In genomic region chr13:28493740-28494536, GRCh38 we compare ENCODE assay signal across 8 cellular contexts. TPM values are rescaled to one million over a fixed set of nuclear protein-coding genes. Genes with fewer than 3 reads are reported as not detected.
DNase-seq lines count a peak whose midpoint lies in the region; ATAC-seq and TF ChIP-seq lines count a peak whose summit lies in the region.

No MANE protein-coding gene starts in this region.

- peak overlapping the region; percentile 67; the same call in 1 of the 2 replicates for H3K4me3 ChIP-seq in GM08714 (ENCODE audit: low read length)
- peak overlapping the region; percentile 49 for H3K4me3 ChIP-seq in SJSA1
- H3K4me3 ChIP-seq in sigmoid colon: peak overlapping the region; percentile 21 to 56 (median 47)

- ATAC-seq in foreskin keratinocyte (peak; percentile 26), GM18858 (IDR thresholded peaks at IDR 0.05; ENCODE audit: unreplicated experiment) (no peak), HG03039 (IDR thresholded peaks at IDR 0.05; ENCODE audit: unreplicated experiment) (no peak)

- H3K4me1 ChIP-seq in SJSA1 (replicated peaks) (peaks cover 30% of the 10 kb centered on the region), foreskin keratinocyte (no peaks in the 10 kb centered on the region), sigmoid colon (peaks cover 0 to 25% (median 23%) of the 10 kb centered on the region in 4 donors)

- TF ChIP-seq CTCF in foreskin keratinocyte (conservative IDR thresholded peaks at IDR 0.05): no peak
- TF ChIP-seq CTCF in sigmoid colon (IDR thresholded peaks at IDR 0.05): no peak

- no peak for TF ChIP-seq POLR2A in sigmoid colon (IDR thresholded peaks at IDR 0.05)

- H3K9me3 ChIP-seq in SJSA1 (replicated peaks) (no peaks in the 10 kb centered on the region), sigmoid colon (no peaks in the 10 kb centered on the region)

- H3K27me3 ChIP-seq in SJSA1 (replicated peaks) (peaks cover 39% of the 10 kb centered on the region), foreskin keratinocyte (peaks cover 91% of the 10 kb centered on the region), sigmoid colon (peaks cover 29 to 78% (median 48%) of the 10 kb centered on the region in 3 donors)

- no peak for TF ChIP-seq EP300 in sigmoid colon (IDR thresholded peaks at IDR 0.05)

- 2 to 6% methylated on average over 64 of the region's 64 CpGs for WGBS in sigmoid colon, 2 donors

- H3K36me3 ChIP-seq in SJSA1: no peaks in the 10 kb centered on the region
- H3K36me3 ChIP-seq in sigmoid colon: no peaks in the 10 kb centered on the region

- DNase-seq in SJSA1 (ENCODE audit: low read depth in 1 of 2, low spot score in 2 of 2): peak in 1 of 2 experiments; percentile 5
- DNase-seq in foreskin keratinocyte: no peak
- DNase-seq in sigmoid colon: no peak
- DNase-seq in DMS153 (lab: John Stamatoyannopoulos, UW): no peak
- no peak for DNase-seq in ACHN

- intact Hi-C loops in sigmoid colon (cut with DNase I): no loop called here

- in situ Hi-C loops in ACHN (cut with HindIII; ENCODE audit: low pct_ligation_motif_present, low pct_unique_long_range_greater_than_20kb, low sequenced_read_pairs): no loop called here

- no peak overlapping the region for H3K27ac ChIP-seq in SJSA1
- no peak overlapping the region for H3K27ac ChIP-seq in foreskin keratinocyte
- H3K27ac ChIP-seq in sigmoid colon: peak overlapping the region; percentile 27 to 63 (median 42)

RNA-seq across cellular contexts. Expression of gene FLT1, which starts 1.0 kb away (rescaled TPM):
- 1.6 and 3.8 TPM in 2 replicates for total RNA-seq in SJSA1 (2014; rRNA removed; shearing (Covaris generic))
- total RNA-seq in foreskin keratinocyte (not detected in 2 replicates), sigmoid colon (10 to 100 TPM in 1 of 4 donors, 1 to 10 TPM in 3; 5.7 to 18.3 (median 7.5) TPM)
- polyA plus RNA-seq in foreskin keratinocyte (not detected in 2 replicates), sigmoid colon (1 to 10 TPM in 1 of 3 donors, under 1 TPM in 2; under 0.01 to 4.6 (median 0.69) TPM)

Comparison
In these comparisons a context has a peak if more than half of its experiments do, and no peak if none do; other contexts are left out.
1. H3K27ac ChIP-seq: peak in sigmoid colon (4 of 4); none in SJSA1 (single experiment) and foreskin keratinocyte (single experiment).
2. Peak in every context shown above with its lines, with median percentiles within 50 percentile points of each other: H3K4me3 ChIP-seq.